8 cellular contexts compared by ENCODE assay signal in the genomic region with DNA sequence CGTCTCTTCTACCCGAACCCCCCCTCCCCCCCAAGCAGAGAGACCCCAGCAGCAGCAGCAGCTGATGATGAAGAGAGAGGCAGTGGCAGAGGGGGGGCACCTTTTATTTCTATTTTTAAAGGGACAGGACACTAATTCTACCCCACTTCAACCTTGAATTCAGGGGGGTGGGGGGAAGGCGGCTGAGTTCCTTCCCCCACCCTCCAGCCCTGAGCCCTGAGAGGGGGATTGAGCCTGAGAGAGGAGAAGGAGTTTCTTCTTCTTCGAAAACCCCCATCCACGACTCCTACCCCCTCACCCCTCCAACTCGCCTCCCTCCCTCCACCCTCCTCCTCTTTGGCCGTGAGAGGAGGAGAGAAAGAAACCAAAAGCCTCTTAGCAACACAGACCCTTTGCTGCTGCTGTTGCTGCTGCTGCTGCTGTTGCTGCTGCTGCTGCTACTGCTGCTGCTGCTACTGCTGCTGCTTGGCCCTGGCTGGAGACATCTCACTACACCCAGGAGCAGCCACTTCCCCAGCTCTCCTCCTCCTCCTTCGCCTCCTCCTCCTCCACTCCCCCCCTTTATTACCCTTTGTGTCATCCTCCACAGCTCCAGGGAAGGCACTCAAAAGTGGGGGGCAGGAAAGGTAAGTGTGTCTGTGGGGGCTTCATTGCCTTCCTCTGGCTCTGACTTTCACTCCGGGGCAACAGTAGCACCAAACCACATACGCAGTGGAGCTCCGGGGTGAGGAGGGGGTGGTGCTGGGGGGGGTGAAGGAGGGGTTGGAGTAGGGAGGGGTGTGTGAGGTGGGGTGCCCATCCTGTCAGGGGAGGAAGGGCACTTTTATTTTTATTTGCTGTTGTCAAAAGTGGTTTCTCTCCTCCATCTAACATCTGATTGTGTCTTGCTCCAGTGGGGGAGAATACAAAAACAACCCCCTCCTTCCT. TPM values are rescaled to one million over a fixed set of nuclear protein-coding genes. Genes with fewer than 3 reads are reported as not detected.
A peak's percentile ranks its signal among the peaks of the same experiment; 100 is the strongest.
DNase-seq lines count a peak whose midpoint lies in the region; ATAC-seq, FAIRE-seq and TF ChIP-seq lines count a peak whose summit lies in the region.

Gene MBD5, plus strand, starts transcription at position 33 of the 927 bp plus-strand sequence.

- peak within 1 kb of the TSS; percentile 99 for H3K4me2 ChIP-seq in osteoblast (ENCODE audit: insufficient read depth, low read length)

- H3K4me3 ChIP-seq in AG09309 (ENCODE audit: control insufficient read depth, low read depth, low read length) (peak within 1 kb of the TSS; percentile 96), osteoblast (ENCODE audit: insufficient read depth, low read length) (peak within 1 kb of the TSS; percentile 94)

- DNase-seq in AG09309 (ENCODE audit: low read depth) (peak; percentile 1), NOMO-1 (lab: John Stamatoyannopoulos, UW; ENCODE audit: unreplicated experiment in 2 of 2) (peak; percentile 24 to 34), globus pallidus (ENCODE audit: low spot score) (peak; percentile 62), osteoblast (ENCODE audit: insufficient read length, low spot score, missing footprints) (no peak), urothelium cell line (ENCODE audit: low spot score) (peak; percentile 11)
- peak; percentile 31 to 66 (median 56) for DNase-seq in activated naive CD4-positive, alpha-beta T cell (lab: John Stamatoyannopoulos, UW)

- ATAC-seq in GM18511 (IDR thresholded peaks at IDR 0.05; ENCODE audit: unreplicated experiment) (peak; percentile 44), HG03039 (IDR thresholded peaks at IDR 0.05; ENCODE audit: unreplicated experiment) (peak; percentile 34)

- FAIRE-seq in urothelium cell line (lab: Jason Lieb, UNC): no peak

- no peaks in the 10 kb centered on the region for H3K27me3 ChIP-seq in osteoblast (ENCODE audit: insufficient read depth, low read length)

- peaks cover 20% of the 10 kb centered on the region for H3K4me1 ChIP-seq in osteoblast (ENCODE audit: insufficient read depth, low read length)

- H3K27ac ChIP-seq in osteoblast (ENCODE audit: low read depth, low read length): peak within 1 kb of the TSS; percentile 87

- no peaks in the 10 kb centered on the region for H3K36me3 ChIP-seq in osteoblast (ENCODE audit: insufficient read depth, low read length)

- H3K9me3 ChIP-seq in osteoblast (ENCODE audit: low read depth, low read length): no peaks in the 10 kb centered on the region

- H2AFZ ChIP-seq in osteoblast (ENCODE audit: low read length): peak within 1 kb of the TSS; percentile 99

- H4K20me1 ChIP-seq in osteoblast (ENCODE audit: insufficient read depth, low read length): peaks cover 15% of the 10 kb centered on the region

- peaks cover 92% of the 10 kb centered on the region for H3K79me2 ChIP-seq in osteoblast (ENCODE audit: insufficient read depth, low read length)

- TF ChIP-seq CTCF in AG09309 (IDR thresholded peaks at IDR 0.05; ENCODE audit: control insufficient read depth, insufficient read depth, low read depth, low read length, missing control alignments) (no peak), osteoblast (IDR thresholded peaks at IDR 0.05; ENCODE audit: extremely low read depth, low read depth, low read length) (no peak)

RNA-seq across cellular contexts. Expression of gene MBD5, which starts in this region (rescaled TPM):
- 22.4 and 29.8 TPM in 2 replicates for total RNA-seq in osteoblast
